9 cellular contexts compared by ENCODE assay signal in the genomic region with DNA sequence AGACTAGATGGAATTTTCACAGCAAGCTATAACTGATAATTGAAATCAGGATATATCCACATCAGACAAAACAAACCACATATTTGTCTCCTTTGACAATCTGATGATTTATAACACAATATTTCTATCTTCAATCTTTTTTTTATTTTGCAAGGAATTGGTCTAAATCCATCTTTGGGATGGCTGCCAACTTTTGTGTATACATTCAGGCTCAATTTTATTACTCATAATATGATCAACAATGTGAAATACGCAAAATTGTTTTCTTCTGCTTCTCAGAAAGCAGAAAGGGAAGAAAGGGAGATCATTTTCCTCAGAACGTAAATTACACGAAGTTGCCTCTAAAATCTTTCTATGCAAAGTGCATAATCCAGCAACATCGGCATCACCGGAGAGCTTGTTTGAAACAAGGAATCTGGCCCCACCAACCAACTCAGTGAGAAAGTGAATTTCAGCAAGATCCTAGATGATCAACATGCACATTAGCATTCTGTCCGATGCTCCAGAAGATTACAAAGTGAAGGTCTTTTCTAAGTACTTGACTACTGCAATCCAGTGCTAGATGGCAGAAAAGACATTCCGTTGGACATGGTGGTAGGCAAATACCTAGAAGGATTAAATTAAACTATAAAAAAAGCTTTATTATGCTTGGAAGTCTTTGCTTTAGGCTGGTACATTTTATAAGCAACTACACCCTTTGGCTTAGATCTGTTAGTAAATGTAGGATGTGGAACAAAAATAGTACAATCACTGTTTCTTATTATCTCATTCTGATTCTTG.
DNase-seq lines count a peak whose midpoint lies in the region; ATAC-seq, FAIRE-seq and TF ChIP-seq lines count a peak whose summit lies in the region.
"Had no signal": no experiment of that assay in that cellular context is flagged by ENCODE, and none has a peak within 500 bp of the region (broad histone marks: within the 10 kb centered on the region; RNA-seq: fewer than 3 reads in every experiment).

No MANE protein-coding gene starts in this region.

- H3K23ac ChIP-seq in mesendoderm (ENCODE audit: low read length): no peak overlapping the region

- no peak overlapping the region for H4K8ac ChIP-seq in mesendoderm (ENCODE audit: low read depth, low read length)

- no peak overlapping the region for H3K56ac ChIP-seq in mesendoderm (ENCODE audit: low read length)

- no peaks in the 10 kb centered on the region for H3K79me1 ChIP-seq in mesendoderm (ENCODE audit: low read length)

- no peaks in the 10 kb centered on the region for H3K9me3 ChIP-seq in tibial nerve

- peak in 1 of 2 donors; percentile 19 for TF ChIP-seq EP300 in tibial nerve (IDR thresholded peaks at IDR 0.05)

- H2BK5ac ChIP-seq in mesendoderm (ENCODE audit: low read length): no peak overlapping the region

- H3K4me1 ChIP-seq in mesendoderm (ENCODE audit: control insufficient read depth, low read depth, low read length) (no peaks in the 10 kb centered on the region), tibial nerve (peaks cover 0 to 37% (median 17%) of the 10 kb centered on the region in 4 donors)

- TF ChIP-seq POLR2A in tibial nerve (IDR thresholded peaks at IDR 0.05) (no peak), GM12891 (IDR thresholded peaks at IDR 0.05; ENCODE audit: low read depth, low read length) (no peak)

- ATAC-seq in GM21529 (IDR thresholded peaks at IDR 0.05; ENCODE audit: unreplicated experiment): no peak

- FAIRE-seq in GM12891 (lab: Jason Lieb, UNC): no peak
- FAIRE-seq: islet of Langerhans had no signal

- no peak overlapping the region for H3K4me2 ChIP-seq in mesendoderm (ENCODE audit: low read length)

- H3K4me3 ChIP-seq in LNCaP clone FGC (ENCODE audit: low read depth, low read length): no peak overlapping the region
- no peak overlapping the region for H3K4me3 ChIP-seq in brain microvascular endothelial cell (ENCODE audit: low read depth, low read length)
- no peak overlapping the region for H3K4me3 ChIP-seq in mesendoderm (ENCODE audit: low read length)
- peak overlapping the region in 1 of 4 donors; percentile 13 for H3K4me3 ChIP-seq in tibial nerve

- no peak overlapping the region for H4K5ac ChIP-seq in mesendoderm (ENCODE audit: low read length)

- no peak overlapping the region for H2BK120ac ChIP-seq in mesendoderm (ENCODE audit: low read depth, low read length)

- DNase-seq in LNCaP clone FGC (ENCODE audit: low read depth): no peak
- no peak for DNase-seq in brain microvascular endothelial cell
- no peak for DNase-seq in mesendoderm
- DNase-seq in tibial nerve (ENCODE audit: low spot score in 2 of 2): no peak
- DNase-seq in GM12891 (ENCODE audit: insufficient read length, low spot score): no peak
- DNase-seq in activated CD4-positive, CD25-positive, alpha-beta regulatory T cell treated with anti-CD3 and anti-CD28 coated beads, Interleukin-2, amount 50 U/mL, for 72 hours: no peak
- DNase-seq: NCI-H510A treated with DMSO at 0.1 percent for 48 hours had no signal

- in situ Hi-C loops in brain microvascular endothelial cell (cut with HindIII; ENCODE audit: low pct_ligation_motif_present, low sequenced_read_pairs): no loop called here

- H3K18ac ChIP-seq in mesendoderm (ENCODE audit: low read length): no peak overlapping the region

- no CpG with 5 or more reads among the region's 7 CpGs for WGBS in mesendoderm (ENCODE audit: extremely low coverage, insufficient coverage, low lambda C conversion rate)
- WGBS in tibial nerve, 2 donors: 27 to 37% methylated on average over 7 of the region's 7 CpGs

- no peak overlapping the region for H3K4ac ChIP-seq in mesendoderm (ENCODE audit: low read depth, low read length)

- H3K27ac ChIP-seq in brain microvascular endothelial cell (peak overlapping the region; percentile 6), mesendoderm (ENCODE audit: low read depth, low read length) (no peak overlapping the region), tibial nerve (peak overlapping the region; percentile 38 to 85 (median 70))

- no peak overlapping the region for H3K9ac ChIP-seq in mesendoderm (ENCODE audit: low read length)

- H3K36me3 ChIP-seq in brain microvascular endothelial cell (replicated peaks) (no peaks in the 10 kb centered on the region), mesendoderm (ENCODE audit: control insufficient read depth, insufficient read depth, low read length) (no peaks in the 10 kb centered on the region), tibial nerve (peaks cover 0 to 5% (median 0%) of the 10 kb centered on the region in 3 donors)

- H2AK5ac ChIP-seq in mesendoderm (ENCODE audit: low read length): no peak overlapping the region

- no peaks in the 10 kb centered on the region for H3K27me3 ChIP-seq in brain microvascular endothelial cell (replicated peaks)
- no peaks in the 10 kb centered on the region for H3K27me3 ChIP-seq in mesendoderm (ENCODE audit: insufficient read depth, low read length, poor library complexity)
- no peaks in the 10 kb centered on the region for H3K27me3 ChIP-seq in tibial nerve

- no peaks in the 10 kb centered on the region for H3K79me2 ChIP-seq in mesendoderm (ENCODE audit: control insufficient read depth, insufficient read depth, low read length)

- TF ChIP-seq CTCF in LNCaP clone FGC (IDR thresholded peaks at IDR 0.05; ENCODE audit: control insufficient read depth, extremely low read depth, insufficient read depth): peak; percentile 28; the same call in 1 of the 2 replicates
- no peak for TF ChIP-seq CTCF in brain microvascular endothelial cell (IDR thresholded peaks at IDR 0.05; ENCODE audit: low read depth, low read length, missing control alignments)
- peak in 1 of 5 experiments; percentile 8 for TF ChIP-seq CTCF in tibial nerve (IDR thresholded peaks at IDR 0.05)

- H2BK15ac ChIP-seq in mesendoderm (replicated peaks; ENCODE audit: low read depth): peak overlapping the region; percentile 25

TF ChIP-seq in GM12891, 5 proteins besides CTCF, POLR2A, EP300 and RAD21:
- TF ChIP-seq PAX5 (IDR thresholded peaks at IDR 0.05; ENCODE audit: insufficient read depth, low read length, severe bottlenecking): no peak
- no peak for TF ChIP-seq TAF1 (IDR thresholded peaks at IDR 0.05; ENCODE audit: low read depth, low read length)
- no peak for TF ChIP-seq POLR2AphosphoS5 (IDR thresholded peaks at IDR 0.05; ENCODE audit: low read depth, low read length)
- no peak for TF ChIP-seq SPI1 (IDR thresholded peaks at IDR 0.05; ENCODE audit: low read depth, low read length)
- TF ChIP-seq POU2F2 (IDR thresholded peaks at IDR 0.05; ENCODE audit: low read depth, low read length): no peak
